ENCODE assay signal across 8 cellular contexts in genomic region chr11:96155627-96156378, GRCh38.
DNase-seq lines count a peak whose midpoint lies in the region; ATAC-seq and TF ChIP-seq lines count a peak whose summit lies in the region.

No MANE protein-coding gene starts in this region.

- H3K4me1 ChIP-seq in GM23338 (ENCODE audit: insufficient read depth) (peaks cover 52% of the 10 kb centered on the region), Loucy (ENCODE audit: insufficient read depth, low read length, poor library complexity, severe bottlenecking) (peaks cover 19% of the 10 kb centered on the region), tibial artery (peaks cover 0 to 63% (median 53%) of the 10 kb centered on the region in 4 donors)

- H3K4me3 ChIP-seq in GM23338 (no peak overlapping the region), Loucy (ENCODE audit: low read length, poor library complexity, severe bottlenecking) (no peak overlapping the region), fibroblast of villous mesenchyme (ENCODE audit: low read depth, low read length) (peak overlapping the region; percentile 29), tibial artery (peak overlapping the region in 1 of 2 donors; percentile 11)

- H3K9me3 ChIP-seq in Loucy (ENCODE audit: insufficient read depth, low read depth, low read length) (no peaks in the 10 kb centered on the region), tibial artery (no peaks in the 10 kb centered on the region)

- ATAC-seq in GM23338: peak; percentile 38
- ATAC-seq in activated T-cell treated with anti-CD3 and anti-CD28 coated beads, Interleukin-2, amount 50 U/mL, for 72 hours (replicated peaks in 1 of 2): peak; percentile 81 to 82

- H3K9me3 Mint-ChIP-seq in GM23338: no peaks in the 10 kb centered on the region
- H3K9me3 Mint-ChIP-seq in activated T-cell treated with anti-CD3 and anti-CD28 coated beads, Interleukin-2, amount 50 U/mL, for 72 hours: no peaks in the 10 kb centered on the region

- intact Hi-C loops in tibial artery (cut with DNase I; ENCODE audit: low total_unique reads): no loop called here

- peak; percentile 61 for DNase-seq in GM10266 (ENCODE audit: extremely low spot score)
- DNase-seq in GM23338 (ENCODE audit: low spot score): peak; percentile 67
- peak; percentile 84 to 91 for DNase-seq in activated T-cell treated with anti-CD3 and anti-CD28 coated beads, Interleukin-2, amount 50 U/mL, for 72 hours
- DNase-seq in fibroblast of villous mesenchyme (ENCODE audit: low read depth): peak; percentile 97
- DNase-seq in occipital lobe (lab: John Stamatoyannopoulos, UW): peak; percentile 27
- peak; percentile 83 to 85 for DNase-seq in tibial artery
- no peak for DNase-seq in DMS153 (lab: John Stamatoyannopoulos, UW)

- H4K20me1 ChIP-seq in GM23338 (replicated peaks; ENCODE audit: insufficient read depth) (no peaks in the 10 kb centered on the region), Loucy (ENCODE audit: insufficient read depth, low read length, poor library complexity, severe bottlenecking) (no peaks in the 10 kb centered on the region)

- no peak overlapping the region for H2AFZ ChIP-seq in GM23338
- H2AFZ ChIP-seq in Loucy (ENCODE audit: low read length): peak overlapping the region; percentile 29; the same call in 1 of the 2 replicates

- no peak overlapping the region for H3K27ac Mint-ChIP-seq in GM23338
- peak overlapping the region; percentile 91 for H3K27ac Mint-ChIP-seq in activated T-cell treated with anti-CD3 and anti-CD28 coated beads, Interleukin-2, amount 50 U/mL, for 72 hours

- H3K27ac ChIP-seq in GM23338 (ENCODE audit: low read depth): 0 out of 2 replicates have a peak overlapping the region, but pooled peaks have one; percentile 34
- peak overlapping the region; percentile 65 to 73 for H3K27ac ChIP-seq in tibial artery

- H3K36me3 ChIP-seq in GM23338 (ENCODE audit: insufficient read depth): no peaks in the 10 kb centered on the region
- no peaks in the 10 kb centered on the region for H3K36me3 ChIP-seq in Loucy (ENCODE audit: insufficient read depth, low read length)
- H3K36me3 ChIP-seq in tibial artery: no peaks in the 10 kb centered on the region

- no peaks in the 10 kb centered on the region for H3K27me3 ChIP-seq in GM23338 (ENCODE audit: insufficient read depth)
- H3K27me3 ChIP-seq in Loucy (ENCODE audit: insufficient read depth, low read length, poor library complexity, severe bottlenecking): no peaks in the 10 kb centered on the region
- H3K27me3 ChIP-seq in tibial artery: no peaks in the 10 kb centered on the region

- H3K27me3 Mint-ChIP-seq in GM23338 (ENCODE audit: insufficient read depth, low read depth, poor library complexity): peaks cover 3% of the 10 kb centered on the region
- H3K27me3 Mint-ChIP-seq in activated T-cell treated with anti-CD3 and anti-CD28 coated beads, Interleukin-2, amount 50 U/mL, for 72 hours (ENCODE audit: low read depth): no peaks in the 10 kb centered on the region

- H3K9me2 ChIP-seq in GM23338 (ENCODE audit: insufficient read depth) (no peaks in the 10 kb centered on the region; the same call in 1 of the 2 replicates), Loucy (replicated peaks; ENCODE audit: low read depth, low read length) (no peaks in the 10 kb centered on the region)

- peaks cover 39% of the 10 kb centered on the region for H3K4me1 Mint-ChIP-seq in GM23338
- peaks cover 59% of the 10 kb centered on the region for H3K4me1 Mint-ChIP-seq in activated T-cell treated with anti-CD3 and anti-CD28 coated beads, Interleukin-2, amount 50 U/mL, for 72 hours (ENCODE audit: low read depth)

- TF ChIP-seq CTCF in GM10266 (IDR thresholded peaks at IDR 0.05; ENCODE audit: control insufficient read depth, insufficient read depth, low read depth, missing control alignments) (peak; percentile 26), GM23338 (conservative IDR thresholded peaks at IDR 0.05; ENCODE audit: low read depth in 2 of 2) (peak; percentile 25 to 52; a peak in 3 of 4 replicates), Loucy (conservative IDR thresholded peaks at IDR 0.05; ENCODE audit: low read length) (peak; percentile 21; the same call in 1 of the 2 replicates), fibroblast of villous mesenchyme (IDR thresholded peaks at IDR 0.05; ENCODE audit: insufficient read depth, low read depth, low read length) (peak; percentile 45), tibial artery (IDR thresholded peaks at IDR 0.05) (no peak)

- no peaks in the 10 kb centered on the region; the same call in 1 of the 2 replicates for H3F3A ChIP-seq in GM23338 (replicated peaks; ENCODE audit: low read depth)
- H3F3A ChIP-seq in Loucy (ENCODE audit: low read depth): no peaks in the 10 kb centered on the region

- H3K79me2 ChIP-seq in GM23338 (replicated peaks; ENCODE audit: insufficient read depth): no peaks in the 10 kb centered on the region
- no peaks in the 10 kb centered on the region for H3K79me2 ChIP-seq in Loucy (ENCODE audit: insufficient read depth, low read length)

- H3K4me3 Mint-ChIP-seq in GM23338: no peak overlapping the region
- peak overlapping the region; percentile 74 to 81 for H3K4me3 Mint-ChIP-seq in activated T-cell treated with anti-CD3 and anti-CD28 coated beads, Interleukin-2, amount 50 U/mL, for 72 hours

- H3K4me2 ChIP-seq in GM23338 (peak overlapping the region; percentile 33; the same call in 1 of the 2 replicates), Loucy (ENCODE audit: low read depth, low read length, poor library complexity, severe bottlenecking) (no peak overlapping the region)

- H3K9ac ChIP-seq in Loucy (ENCODE audit: low read depth, low read length, poor library complexity, severe bottlenecking): no peak overlapping the region

- no peaks in the 10 kb centered on the region for H3K36me3 Mint-ChIP-seq in GM23338 (ENCODE audit: low read depth)
- peaks cover 0 to 1% of the 10 kb centered on the region in 2 donors for H3K36me3 Mint-ChIP-seq in activated T-cell treated with anti-CD3 and anti-CD28 coated beads, Interleukin-2, amount 50 U/mL, for 72 hours (ENCODE audit: insufficient read depth in 2 of 2)

TF ChIP-seq in GM23338, 12 proteins besides CTCF, POLR2A, EP300 and RAD21:
- no peak for TF ChIP-seq ZNF331 (CRISPR knock-in tag; IDR thresholded peaks at IDR 0.05; ENCODE audit: low read depth)
- TF ChIP-seq, protein P1, sequence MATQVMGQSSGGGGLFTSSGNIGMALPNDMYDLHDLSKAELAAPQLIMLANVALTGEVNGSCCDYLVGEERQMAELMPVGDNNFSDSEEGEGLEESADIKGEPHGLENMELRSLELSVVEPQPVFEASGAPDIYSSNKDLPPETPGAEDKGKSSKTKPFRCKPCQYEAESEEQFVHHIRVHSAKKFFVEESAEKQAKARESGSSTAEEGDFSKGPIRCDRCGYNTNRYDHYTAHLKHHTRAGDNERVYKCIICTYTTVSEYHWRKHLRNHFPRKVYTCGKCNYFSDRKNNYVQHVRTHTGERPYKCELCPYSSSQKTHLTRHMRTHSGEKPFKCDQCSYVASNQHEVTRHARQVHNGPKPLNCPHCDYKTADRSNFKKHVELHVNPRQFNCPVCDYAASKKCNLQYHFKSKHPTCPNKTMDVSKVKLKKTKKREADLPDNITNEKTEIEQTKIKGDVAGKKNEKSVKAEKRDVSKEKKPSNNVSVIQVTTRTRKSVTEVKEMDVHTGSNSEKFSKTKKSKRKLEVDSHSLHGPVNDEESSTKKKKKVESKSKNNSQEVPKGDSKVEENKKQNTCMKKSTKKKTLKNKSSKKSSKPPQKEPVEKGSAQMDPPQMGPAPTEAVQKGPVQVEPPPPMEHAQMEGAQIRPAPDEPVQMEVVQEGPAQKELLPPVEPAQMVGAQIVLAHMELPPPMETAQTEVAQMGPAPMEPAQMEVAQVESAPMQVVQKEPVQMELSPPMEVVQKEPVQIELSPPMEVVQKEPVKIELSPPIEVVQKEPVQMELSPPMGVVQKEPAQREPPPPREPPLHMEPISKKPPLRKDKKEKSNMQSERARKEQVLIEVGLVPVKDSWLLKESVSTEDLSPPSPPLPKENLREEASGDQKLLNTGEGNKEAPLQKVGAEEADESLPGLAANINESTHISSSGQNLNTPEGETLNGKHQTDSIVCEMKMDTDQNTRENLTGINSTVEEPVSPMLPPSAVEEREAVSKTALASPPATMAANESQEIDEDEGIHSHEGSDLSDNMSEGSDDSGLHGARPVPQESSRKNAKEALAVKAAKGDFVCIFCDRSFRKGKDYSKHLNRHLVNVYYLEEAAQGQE (IDR thresholded peaks at IDR 0.05; ENCODE audit: unreplicated experiment): no peak
- TF ChIP-seq POLR2AphosphoS5 (IDR thresholded peaks at IDR 0.05; ENCODE audit: low read depth): no peak
- no peak for TF ChIP-seq ZNF114 (CRISPR knock-in tag; IDR thresholded peaks at IDR 0.05)
- TF ChIP-seq STAT1 (IDR thresholded peaks at IDR 0.05; ENCODE audit: unreplicated experiment): no peak

Comparison
In these comparisons a context has a peak if more than half of its experiments do, and no peak if none do; other contexts are left out.
1. CTCF ChIP-seq: peak in GM10266 (single experiment), GM23338 (2 of 2), Loucy (single experiment) and fibroblast of villous mesenchyme (single experiment); none in tibial artery (0 of 2).